8 cellular contexts compared by ENCODE assay signal in genomic region chr2:232698552-232699091, GRCh38. TPM values are rescaled to one million over a fixed set of nuclear protein-coding genes. Genes with fewer than 3 reads are reported as not detected.
DNase-seq lines count a peak whose midpoint lies in the region; TF ChIP-seq lines count a peak whose summit lies in the region.

No MANE protein-coding gene starts in this region.

- no peak overlapping the region for H2AFZ ChIP-seq in mammary epithelial cell (ENCODE audit: low read depth, low read length)

- DNase-seq in AG09309 (ENCODE audit: low read depth) (no peak), mammary epithelial cell (no peak), NCI-H345 treated with DMSO at 0.1 percent for 48 hours (lab: John Stamatoyannopoulos, UW; ENCODE audit: unreplicated experiment) (no peak), GM10266 (ENCODE audit: extremely low spot score) (no peak), NCI-H2171 treated with DMSO at 0.1 percent for 48 hours (lab: John Stamatoyannopoulos, UW) (no peak), RKO (ENCODE audit: low spot score) (no peak)

- H3K9ac ChIP-seq in HUES64 (ENCODE audit: low read depth, low read length) (peak overlapping the region; percentile 93; the same call in 1 of the 2 replicates), mammary epithelial cell (ENCODE audit: insufficient read depth, low read length) (peak overlapping the region; percentile 91), muscle layer of colon (ENCODE audit: low read length) (peak overlapping the region; percentile 90)

- TF ChIP-seq CTCF in AG09309 (IDR thresholded peaks at IDR 0.05; ENCODE audit: control insufficient read depth, insufficient read depth, low read depth, low read length, missing control alignments) (no peak), mammary epithelial cell (conservative IDR thresholded peaks at IDR 0.05 in 1 of 2, IDR thresholded peaks at IDR 0.05 in 1 of 2; ENCODE audit: extremely low read depth in 1 of 2, insufficient read depth in 1 of 2, low read depth in 1 of 2, low read length in 2 of 2) (no peak), GM10266 (IDR thresholded peaks at IDR 0.05; ENCODE audit: control insufficient read depth, insufficient read depth, low read depth, missing control alignments) (no peak)

- H3K4me3 ChIP-seq in AG09309 (ENCODE audit: control insufficient read depth, low read depth, low read length), result peak overlapping the region; percentile 73
- H3K4me3 ChIP-seq in HUES64 (ENCODE audit: low read length), result peak overlapping the region; percentile 97
- peak overlapping the region; percentile 64 to 99 (median 92) for H3K4me3 ChIP-seq in mammary epithelial cell (replicated peaks in 1 of 3; ENCODE audit: insufficient read depth in 1 of 3, low read depth in 2 of 3, low read length in 3 of 3)
- peak overlapping the region; percentile 78 to 95 for H3K4me3 ChIP-seq in muscle layer of colon (ENCODE audit: low read depth in 1 of 2, low read length in 2 of 2)

- peaks cover 15% of the 10 kb centered on the region for H3K4me1 ChIP-seq in HUES64 (ENCODE audit: insufficient read depth, low read length)
- H3K4me1 ChIP-seq in mammary epithelial cell (ENCODE audit: insufficient read depth, low read length), result peaks cover 21% of the 10 kb centered on the region
- peaks cover 34% of the 10 kb centered on the region for H3K4me1 ChIP-seq in muscle layer of colon (ENCODE audit: insufficient read depth, low read length)

- H3K27ac ChIP-seq in HUES64 (ENCODE audit: low read depth, low read length) (no peak overlapping the region), mammary epithelial cell (ENCODE audit: insufficient read depth, low read depth, low read length) (peak overlapping the region; percentile 77), muscle layer of colon (ENCODE audit: low read depth, low read length) (no peak overlapping the region)

- in situ Hi-C loops in mammary epithelial cell (cut with MboI; ENCODE audit: low sequenced_read_pairs in 2 of 2), result no loop called here

- WGBS in HUES64, result 74% methylated on average over 4 of the region's 4 CpGs
- 17% methylated on average over 4 of the region's 4 CpGs for WGBS in mammary epithelial cell (ENCODE audit: low coverage, missing lambda C conversion rate)

- intact Hi-C loops in mammary epithelial cell (cut with micrococcal nuclease), result no loop called here

- H3K36me3 ChIP-seq in HUES64 (ENCODE audit: insufficient read depth, low read length) (peaks cover 5% of the 10 kb centered on the region), mammary epithelial cell (ENCODE audit: insufficient read depth, low read length) (peaks cover 3% of the 10 kb centered on the region), muscle layer of colon (ENCODE audit: insufficient read depth, low read length) (peaks cover 3% of the 10 kb centered on the region)

- CTCF ChIA-PET in mammary epithelial cell (lab: Charles Lee; ENCODE audit: low non-redundant PET), result no interaction called here

- H3K9me3 ChIP-seq in HUES64 (ENCODE audit: insufficient read depth, low read depth, low read length) (no peaks in the 10 kb centered on the region), mammary epithelial cell (replicated peaks; ENCODE audit: insufficient read depth, low read length) (no peaks in the 10 kb centered on the region), muscle layer of colon (ENCODE audit: low read length) (no peaks in the 10 kb centered on the region)

- H3K4me2 ChIP-seq in mammary epithelial cell (ENCODE audit: insufficient read depth, low read depth, low read length), result peak overlapping the region; percentile 93

- peaks cover 64% of the 10 kb centered on the region for H3K79me2 ChIP-seq in mammary epithelial cell (ENCODE audit: insufficient read depth, low read length)

- H3K27me3 ChIP-seq in HUES64 (ENCODE audit: insufficient read depth, low read length), result no peaks in the 10 kb centered on the region
- no peaks in the 10 kb centered on the region for H3K27me3 ChIP-seq in mammary epithelial cell (ENCODE audit: insufficient read depth, low read length)
- H3K27me3 ChIP-seq in muscle layer of colon (ENCODE audit: control insufficient read depth in 1 of 2, insufficient read depth in 2 of 2, low read length in 2 of 2), result no peaks in the 10 kb centered on the region

- no peaks in the 10 kb centered on the region for H4K20me1 ChIP-seq in mammary epithelial cell (ENCODE audit: insufficient read depth, low read length)

- BruUV-seq in mammary epithelial cell (replicated peaks; lab: Mats Ljungman, UMichigan), result no TSS peak

- dilution Hi-C loops in mammary epithelial cell (cut with HindIII; ENCODE audit: low sequenced_read_pairs), result no loop called here

RNA-seq across cellular contexts. Expression of gene GIGYF2, which starts 1.5 kb away (rescaled TPM):
- 33.9 TPM for polyA plus RNA-seq in HUES64 (2013, experiment 1 of 2)
- polyA plus RNA-seq in HUES64 (2013, experiment 2 of 2), result 33.5 TPM
- 10 to 100 TPM; 45.3 to 52.2 TPM for total RNA-seq in mammary epithelial cell
- 22.4 TPM for polyA plus RNA-seq in mammary epithelial cell
- polyA minus RNA-seq in mammary epithelial cell, result 73.7 TPM
